Comparison of ENCODE assay signal across 16 cellular contexts in the genomic region with DNA sequence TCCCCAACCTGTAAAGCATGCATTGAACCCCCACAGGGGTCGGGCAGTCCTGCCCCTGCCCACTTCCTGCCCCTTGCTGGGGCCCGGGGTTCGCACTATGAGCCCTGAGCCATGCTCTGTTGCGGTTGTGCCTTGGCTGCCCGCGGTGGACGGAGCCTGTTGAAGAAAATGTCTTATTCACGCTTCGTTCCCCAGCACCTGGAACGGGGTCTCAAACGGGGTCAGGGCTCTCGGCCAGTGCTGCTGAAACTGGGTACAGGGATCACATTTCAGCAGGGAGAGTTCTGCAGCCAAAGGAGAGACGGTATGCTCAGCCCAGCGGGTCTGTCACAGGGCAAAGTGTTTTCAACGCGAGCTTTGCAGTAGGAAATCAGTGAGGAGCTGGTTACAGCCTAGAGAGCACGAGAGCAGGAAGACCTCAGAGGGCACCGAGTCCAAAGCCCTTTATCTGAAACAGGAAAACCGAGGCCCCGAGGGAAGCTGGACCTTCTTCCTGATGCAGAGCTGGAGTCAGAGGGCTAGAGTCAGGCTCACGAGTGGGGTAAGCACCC. TPM values are rescaled to one million over a fixed set of nuclear protein-coding genes. Genes with fewer than 3 reads are reported as not detected.
A peak's percentile ranks its signal among the peaks of the same experiment; 100 is the strongest.
DNase-seq lines count a peak whose midpoint lies in the region; ATAC-seq, FAIRE-seq and TF ChIP-seq lines count a peak whose summit lies in the region.
"Had no signal": no experiment of that assay in that cellular context is flagged by ENCODE, and none has a peak within 500 bp of the region (broad histone marks: within the 10 kb centered on the region; RNA-seq: fewer than 3 reads in every experiment).

No MANE protein-coding gene starts in this region.

- in situ Hi-C loops in Panc1 (cut with HindIII; ENCODE audit: low pct_unique_long_range_greater_than_20kb, low sequenced_read_pairs): no loop called here

- peaks cover 2 to 12% (median 6%) of the 10 kb centered on the region in 4 donors for H3K4me1 Mint-ChIP-seq in naive thymus-derived CD8-positive, alpha-beta T cell

- H3K4me1 ChIP-seq in Panc1 (ENCODE audit: control insufficient read depth, insufficient read depth, low read length): peaks cover 32% of the 10 kb centered on the region

- no peaks in the 10 kb centered on the region for H3K9me3 ChIP-seq in Panc1 (ENCODE audit: control insufficient read depth, insufficient read depth, low read depth, low read length)

- H3K4me3 ChIP-seq in Panc1 (ENCODE audit: low read depth in 2 of 2, low read length in 2 of 2): no peak overlapping the region
- H3K4me3 ChIP-seq: PC-9 had no signal

- no peak for FAIRE-seq in GM12892 (lab: Jason Lieb, UNC)
- FAIRE-seq: G401.6 had no signal

- no peak for TF ChIP-seq CTCF in Panc1 (IDR thresholded peaks at IDR 0.05)

- H3K27me3 ChIP-seq in Panc1 (ENCODE audit: control insufficient read depth, insufficient read depth, low read length): no peaks in the 10 kb centered on the region

- BruUV-seq in Panc1 (replicated peaks; lab: Mats Ljungman, UMichigan): no TSS peak

- CTCF ChIA-PET in Panc1 (lab: Charles Lee): no interaction called here

- H3K27ac Mint-ChIP-seq in naive thymus-derived CD8-positive, alpha-beta T cell: peak overlapping the region in 3 of 10 donors; percentile 45 to 60 (median 53)
- H3K27ac Mint-ChIP-seq: stimulated activated memory B cell treated with anti-CD40 and anti-IgM and Interleukin-4, amounts not matched to agents 10 μg/mL and 1 μg/mL and 100 μg/mL, for 72 hours; T-helper 2 cell treated with Interferon-gamma antibody and Interleukin-4, amounts not matched to agents 5 μg/mL and 100 μg/mL, for 36 hours had no signal

- H3K27ac ChIP-seq in Panc1 (ENCODE audit: low read length): peak overlapping the region; percentile 80
- H3K27ac ChIP-seq: epithelial cell of prostate, PC-9 had no signal

- intact Hi-C loops in Panc1 (cut with micrococcal nuclease; ENCODE audit: unreplicated experiment): loop anchor here (2.0 kb wide), 1 partner anchor 183 kb away; no protein-coding TSS in a partner anchor

- peak overlapping the region in 6 of 10 donors; percentile 42 to 72 (median 63) for H3K4me3 Mint-ChIP-seq in naive thymus-derived CD8-positive, alpha-beta T cell
- H3K4me3 Mint-ChIP-seq: stimulated activated memory B cell treated with anti-CD40 and anti-IgM and Interleukin-4, amounts not matched to agents 10 μg/mL and 1 μg/mL and 100 μg/mL, for 72 hours; T-helper 2 cell treated with Interferon-gamma antibody and Interleukin-4, amounts not matched to agents 5 μg/mL and 100 μg/mL, for 36 hours had no signal

- no peaks in the 10 kb centered on the region for H3K36me3 ChIP-seq in Panc1 (ENCODE audit: control insufficient read depth, insufficient read depth, low read length)

- TF ChIP-seq POLR2A in GM12892 (IDR thresholded peaks at IDR 0.05; ENCODE audit: low read depth, low read length): no peak

- ATAC-seq in Panc1 (peak; percentile 56; the same call in 1 of the 2 replicates), esophagus mucosa (no peak)
- no peak for ATAC-seq in naive thymus-derived CD8-positive, alpha-beta T cell
- ATAC-seq: stimulated activated memory B cell treated with anti-CD40 and anti-IgM and Interleukin-4, amounts not matched to agents 10 μg/mL and 1 μg/mL and 100 μg/mL, for 72 hours had no signal

- POLR2A ChIA-PET in Panc1 (lab: Charles Lee): no interaction called here
- POLR2A ChIA-PET in naive thymus-derived CD8-positive, alpha-beta T cell (lab: Charles Lee): interaction anchor here (1.6 kb wide), 1 partner anchor 10 kb away, joined by 3 read pairs; no protein-coding TSS in a partner anchor

- DNase-seq in AG08396 (ENCODE audit: low spot score): peak; percentile 46
- no peak for DNase-seq in Panc1 (ENCODE audit: low read depth, low spot score)
- DNase-seq in fibroblast of gingiva (ENCODE audit: low read depth): peak; percentile 15
- DNase-seq in naive thymus-derived CD8-positive, alpha-beta T cell: peak in 2 of 10 donors; percentile 8 to 19
- DNase-seq in DMS53 treated with DMSO at 0.1 percent for 48 hours (lab: John Stamatoyannopoulos, UW; ENCODE audit: unreplicated experiment): no peak
- DNase-seq in CD1c-positive myeloid dendritic cell (ENCODE audit: extremely low spot score): no peak
- DNase-seq in GM12892 (ENCODE audit: insufficient read length): no peak
- DNase-seq: anterior cingulate cortex; C1 segment of cervical spinal cord; PC-9; stimulated activated CD4-positive, alpha-beta T cell treated with anti-CD3 and anti-CD28 coated beads, Interleukin-2, amount 100 ng/mL, for 24 hours had no signal

- H3K27me3 Mint-ChIP-seq in naive thymus-derived CD8-positive, alpha-beta T cell: peaks cover 0 to 8% (median 3%) of the 10 kb centered on the region in 5 donors

- peaks cover 0 to 7% (median 0%) of the 10 kb centered on the region in 3 donors for H3K36me3 Mint-ChIP-seq in naive thymus-derived CD8-positive, alpha-beta T cell

- peaks cover 0 to 7% (median 0%) of the 10 kb centered on the region in 9 donors for H3K9me3 Mint-ChIP-seq in naive thymus-derived CD8-positive, alpha-beta T cell
- H3K9me3 Mint-ChIP-seq: T-helper 2 cell treated with Interferon-gamma antibody and Interleukin-4, amounts not matched to agents 5 μg/mL and 100 μg/mL, for 36 hours had no signal

RNA-seq across cellular contexts. Expression of a gene that starts 46.3 kb away (rescaled TPM):
- 94.7 TPM for total RNA-seq in Panc1 (2021; ENCODE audit: unreplicated experiment)
- 90.7 TPM for polyA plus RNA-seq in Panc1 (2012; ENCODE audit: insufficient read length)
- total RNA-seq in naive thymus-derived CD8-positive, alpha-beta T cell: 1 to 10 TPM; 7.4 to 7.6 TPM
- polyA plus RNA-seq in naive thymus-derived CD8-positive, alpha-beta T cell: 1 to 10 TPM in 1 of 3 donors, under 1 TPM in 2; 0.90 to 3.3 (median 0.94) TPM
- 5.5 TPM for total RNA-seq in esophagus mucosa
- polyA plus RNA-seq in GM12892 (2012; ENCODE audit: missing spikeins): 0.28 TPM

Comparison
In these comparisons a context has a peak if more than half of its experiments do, and no peak if none do; other contexts are left out.
1. DNase-seq: peak in AG08396 (single experiment) and fibroblast of gingiva (single experiment); none in Panc1 (single experiment), DMS53 treated with DMSO at 0.1 percent for 48 hours (single experiment), CD1c-positive myeloid dendritic cell (single experiment) and GM12892 (single experiment).
2. RNA of a gene that starts 46.3 kb away (total RNA-seq): 94.7 TPM in Panc1 (single experiment); 7.4 to 7.6 TPM in naive thymus-derived CD8-positive, alpha-beta T cell and 5.5 TPM in esophagus mucosa (single experiment); every median in the first group is over 10 times any median in the second.